Comparison of ENCODE assay signal across 8 cellular contexts in genomic region chr13:99500839-99501134, GRCh38. TPM values are rescaled to one million over a fixed set of nuclear protein-coding genes. Genes with fewer than 3 reads are reported as not detected.
DNase-seq lines count a peak whose midpoint lies in the region; ATAC-seq and TF ChIP-seq lines count a peak whose summit lies in the region.

No MANE protein-coding gene starts in this region.

- TF ChIP-seq CTCF in brain (conservative IDR thresholded peaks at IDR 0.05) (no peak), mucosa of descending colon (IDR thresholded peaks at IDR 0.05) (no peak)

- peaks cover 47% of the 10 kb centered on the region for H3K4me1 ChIP-seq in mucosa of descending colon (ENCODE audit: low read depth)

- ATAC-seq in HG03378 (IDR thresholded peaks at IDR 0.05; ENCODE audit: unreplicated experiment) = peak; percentile 9
- peak; percentile 4 for ATAC-seq in mucosa of descending colon

- H3K27ac Mint-ChIP-seq in brain = peak overlapping the region; percentile 94 to 98 (median 97)

- DNase-seq in SHP77 treated with DMSO at 0.1 percent for 48 hours (lab: John Stamatoyannopoulos, UW) (peak; percentile 60), SHP77 (lab: John Stamatoyannopoulos, UW) (no peak), mucosa of descending colon (no peak), ureter (ENCODE audit: low spot score) (no peak), ecto neural progenitor cell (ENCODE audit: low spot score) (no peak), NOMO-1 treated with dmso at 0.1 percent for 144 hours (lab: John Stamatoyannopoulos, UW; ENCODE audit: unreplicated experiment) (no peak)

- H3K36me3 Mint-ChIP-seq in brain = peaks cover 11% of the 10 kb centered on the region

- H3K27me3 Mint-ChIP-seq in brain = peaks cover 22% of the 10 kb centered on the region

- H3K9me3 Mint-ChIP-seq in brain = peaks cover 0 to 16% (median 3%) of the 10 kb centered on the region in 5 experiments

- peaks cover 6% of the 10 kb centered on the region for H3K36me3 ChIP-seq in mucosa of descending colon (ENCODE audit: low read depth)

- H3K9me3 ChIP-seq in mucosa of descending colon = no peaks in the 10 kb centered on the region

- H3K4me1 Mint-ChIP-seq in brain = peaks cover 88% of the 10 kb centered on the region

- peak overlapping the region; percentile 96 to 99 (median 97) for H3K4me3 Mint-ChIP-seq in brain

- intact Hi-C loops in mucosa of descending colon (cut with DNase I, micrococcal nuclease) = loop anchor here in 1 of 2 donors (10.0 kb wide), 1 partner anchor 46 kb away; no protein-coding TSS in a partner anchor

- H3K4me3 ChIP-seq in mucosa of descending colon = peak overlapping the region; percentile 52

RNA-seq across cellular contexts. Expression of gene TM9SF2, which starts 0.5 kb away (rescaled TPM):
- polyA plus RNA-seq in brain (ENCODE audit: insufficient read depth, low read depth, low replicate concordance) = 110 TPM
- total RNA-seq in mucosa of descending colon (100 to 1,000 TPM; 129 to 202 (median 200) TPM), ureter (121 TPM)
